ENCODE assay signal across 13 cellular contexts in genomic region chr12:95788637-95789036, GRCh38. TPM values are rescaled to one million over a fixed set of nuclear protein-coding genes. Genes with fewer than 3 reads are reported as not detected.
DNase-seq lines count a peak whose midpoint lies in the region; ATAC-seq and TF ChIP-seq lines count a peak whose summit lies in the region.
"Had no signal": no experiment of that assay in that cellular context is flagged by ENCODE, and none has a peak within 500 bp of the region (broad histone marks: within the 10 kb centered on the region; RNA-seq: fewer than 3 reads in every experiment).

No MANE protein-coding gene starts in this region.

- peaks cover 2% of the 10 kb centered on the region for H4K20me1 ChIP-seq in H9 (ENCODE audit: control insufficient read depth, insufficient read depth, insufficient read length)

- H3K9me3 ChIP-seq in CD4-positive, alpha-beta T cell (ENCODE audit: control insufficient read depth, low read length) = no peaks in the 10 kb centered on the region
- no peaks in the 10 kb centered on the region for H3K9me3 ChIP-seq in H9 (ENCODE audit: control insufficient read depth, low read depth, low read length)

- ATAC-seq in CD4-positive, alpha-beta T cell (ENCODE audit: poor library complexity) = no peak
- no peak for ATAC-seq in naive thymus-derived CD8-positive, alpha-beta T cell
- no peak for ATAC-seq in HG03139 (IDR thresholded peaks at IDR 0.05; ENCODE audit: unreplicated experiment)

- POLR2A ChIA-PET in CD4-positive, alpha-beta T cell (lab: Charles Lee) = no interaction called here
- POLR2A ChIA-PET in naive thymus-derived CD8-positive, alpha-beta T cell (lab: Charles Lee) = no interaction called here

- H2AFZ ChIP-seq in H9 (ENCODE audit: low read length) = no peak overlapping the region

- H3K4me3 ChIP-seq in dorsolateral prefrontal cortex = peak overlapping the region in 52 of 59 donors; percentile 54 to 88 (median 77)

- no CpG with 5 or more reads among the region's 1 CpG for WGBS in H9 (ENCODE audit: extremely low coverage, insufficient read length, low lambda C conversion rate)

- no peak overlapping the region for H2BK15ac ChIP-seq in H9 (ENCODE audit: low read depth, low read length)

- no peak overlapping the region for H3K4me2 ChIP-seq in H9 (ENCODE audit: insufficient read depth, insufficient read length, low read length)

- H3T11ph ChIP-seq in H9 (ENCODE audit: low read length) = no peak overlapping the region

- H3K79me1 ChIP-seq in H9 (ENCODE audit: insufficient read depth, low read depth, low read length, poor library complexity, severe bottlenecking) = no peaks in the 10 kb centered on the region

- no peaks in the 10 kb centered on the region for H3K4me1 ChIP-seq in H9 (ENCODE audit: insufficient read depth, low read length)

- H3K9me3 Mint-ChIP-seq in CD4-positive, alpha-beta T cell = no peaks in the 10 kb centered on the region
- H3K9me3 Mint-ChIP-seq in naive thymus-derived CD8-positive, alpha-beta T cell = no peaks in the 10 kb centered on the region
- no peaks in the 10 kb centered on the region for H3K9me3 Mint-ChIP-seq in H9
- H3K9me3 Mint-ChIP-seq: T-helper 2 cell treated with Interferon-gamma antibody and Interleukin-4, amounts not matched to agents 5 μg/mL and 100 μg/mL, for 36 hours had no signal

- no peak overlapping the region for H2BK120ac ChIP-seq in H9 (ENCODE audit: low read depth, low read length, poor library complexity, severe bottlenecking)

- intact Hi-C loops in CD4-positive, alpha-beta T cell (cut with DNase I, micrococcal nuclease) = no loop called here
- intact Hi-C loops in dorsolateral prefrontal cortex (cut with DNase I) = no loop called here

- H3K18ac ChIP-seq in H9 (ENCODE audit: insufficient read length, low read depth, low read length) = no peak overlapping the region

- peaks cover 80% of the 10 kb centered on the region for H3K27me3 Mint-ChIP-seq in CD4-positive, alpha-beta T cell
- H3K27me3 Mint-ChIP-seq in naive thymus-derived CD8-positive, alpha-beta T cell = peaks cover 36 to 81% (median 51%) of the 10 kb centered on the region in 5 donors
- peaks cover 70% of the 10 kb centered on the region for H3K27me3 Mint-ChIP-seq in H9 (ENCODE audit: low read depth)

- no peak overlapping the region for H4K91ac ChIP-seq in H9 (ENCODE audit: insufficient read length, low read depth, low read length)

- no peak overlapping the region for H4K5ac ChIP-seq in H9 (ENCODE audit: insufficient read length, low read depth, low read length)

- H3K4me1 Mint-ChIP-seq in CD4-positive, alpha-beta T cell (ENCODE audit: low read depth) = peaks cover 8% of the 10 kb centered on the region
- peaks cover 4 to 18% (median 17%) of the 10 kb centered on the region in 4 donors for H3K4me1 Mint-ChIP-seq in naive thymus-derived CD8-positive, alpha-beta T cell
- H3K4me1 Mint-ChIP-seq in H9 = peaks cover 13 to 15% of the 10 kb centered on the region in 2 experiments

- no peak for TF ChIP-seq CTCF in CD4-positive, alpha-beta T cell (IDR thresholded peaks at IDR 0.05)
- TF ChIP-seq CTCF in dorsolateral prefrontal cortex (IDR thresholded peaks at IDR 0.05 in 54 of 56, conservative IDR thresholded peaks at IDR 0.05 in 2 of 56; ENCODE audit: low read depth in 1 of 56, partially characterized antibody in 56 of 56) = no peak
- no peak for TF ChIP-seq CTCF in H9 (conservative IDR thresholded peaks at IDR 0.05)

- no peak overlapping the region for H2BK20ac ChIP-seq in H9 (ENCODE audit: low read depth, low read length, poor library complexity, severe bottlenecking)

- no peak overlapping the region for H3K27ac Mint-ChIP-seq in CD4-positive, alpha-beta T cell
- no peak overlapping the region for H3K27ac Mint-ChIP-seq in naive thymus-derived CD8-positive, alpha-beta T cell
- H3K27ac Mint-ChIP-seq in H9 = no peak overlapping the region
- H3K27ac Mint-ChIP-seq: T-helper 2 cell treated with Interferon-gamma antibody and Interleukin-4, amounts not matched to agents 5 μg/mL and 100 μg/mL, for 36 hours had no signal

- no peak overlapping the region for H3K27ac ChIP-seq in CD4-positive, alpha-beta T cell (ENCODE audit: low read depth, low read length)
- peak overlapping the region in 8 of 59 donors; percentile 43 to 87 (median 78) for H3K27ac ChIP-seq in dorsolateral prefrontal cortex
- no peak overlapping the region for H3K27ac ChIP-seq in H9 (ENCODE audit: insufficient read length, low read depth, low read length)

- H3K4me3 Mint-ChIP-seq in CD4-positive, alpha-beta T cell = peak overlapping the region; percentile 77
- peak overlapping the region in 9 of 10 donors; percentile 50 to 91 (median 76) for H3K4me3 Mint-ChIP-seq in naive thymus-derived CD8-positive, alpha-beta T cell
- peak overlapping the region in 1 of 2 experiments; percentile 88; a peak in 2 of 5 replicates for H3K4me3 Mint-ChIP-seq in H9
- H3K4me3 Mint-ChIP-seq: T-helper 2 cell treated with Interferon-gamma antibody and Interleukin-4, amounts not matched to agents 5 μg/mL and 100 μg/mL, for 36 hours had no signal

- no peak for DNase-seq in CD4-positive, alpha-beta T cell
- DNase-seq in LoVo (ENCODE audit: low spot score) (peak; percentile 56), dorsolateral prefrontal cortex (no peak), H9 (no peak), NCI-H146 (lab: John Stamatoyannopoulos, UW) (no peak), NCI-H146 treated with DMSO at 0.1 percent for 48 hours (lab: John Stamatoyannopoulos, UW; ENCODE audit: unreplicated experiment) (no peak)
- no peak for DNase-seq in naive thymus-derived CD8-positive, alpha-beta T cell
- DNase-seq: GF-D8; left ventricle myocardium superior; NCI-H2081 treated with DMSO at 0.1 percent for 48 hours; stimulated activated CD4-positive, alpha-beta T cell treated with anti-CD3 and anti-CD28 coated beads, Interleukin-2, amount 100 ng/mL, for 48 hours had no signal

- H3K56ac ChIP-seq in H9 (ENCODE audit: insufficient read length, low read depth, low read length) = no peak overlapping the region

- H3K23ac ChIP-seq in H9 (ENCODE audit: insufficient read length, low read depth, low read length) = no peak overlapping the region

- H2BK12ac ChIP-seq in H9 (ENCODE audit: insufficient read length, low read depth, low read length) = no peak overlapping the region

- H3K9ac ChIP-seq in H9 (ENCODE audit: extremely low read depth, insufficient read length, low read length) = no peak overlapping the region

- peaks cover 18% of the 10 kb centered on the region for H3K23me2 ChIP-seq in H9 (ENCODE audit: insufficient read length, low read depth, low read length, poor library complexity, severe bottlenecking)

- H3K36me3 Mint-ChIP-seq in CD4-positive, alpha-beta T cell (ENCODE audit: low read depth) = no peaks in the 10 kb centered on the region
- peaks cover 0 to 3% (median 0%) of the 10 kb centered on the region in 3 donors for H3K36me3 Mint-ChIP-seq in naive thymus-derived CD8-positive, alpha-beta T cell
- no peaks in the 10 kb centered on the region for H3K36me3 Mint-ChIP-seq in H9 (ENCODE audit: insufficient read depth in 1 of 3, low read depth in 3 of 3)

- H3K4ac ChIP-seq in H9 (ENCODE audit: low read depth, low read length) = no peak overlapping the region

- H3K14ac ChIP-seq in H9 (ENCODE audit: insufficient read depth, low read length) = no peak overlapping the region

- H3K27me3 ChIP-seq in CD4-positive, alpha-beta T cell (ENCODE audit: control insufficient read depth, insufficient read depth, low read length) = peaks cover 60% of the 10 kb centered on the region
- H3K27me3 ChIP-seq in dorsolateral prefrontal cortex (peaks cover 0 to 6% (median 0%) of the 10 kb centered on the region in 45 donors), H9 (ENCODE audit: insufficient read depth, low read length) (peaks cover 26% of the 10 kb centered on the region; the same call in 1 of the 2 replicates)

- H3K79me2 ChIP-seq in H9 (ENCODE audit: insufficient read depth, low read length) = no peaks in the 10 kb centered on the region

- no peak overlapping the region for H2BK5ac ChIP-seq in H9 (ENCODE audit: insufficient read length, low read length)

- CTCF ChIA-PET in CD4-positive, alpha-beta T cell (lab: Charles Lee) = no interaction called here

- H2AK5ac ChIP-seq in H9 (ENCODE audit: insufficient read length, low read length) = no peak overlapping the region

- H4K8ac ChIP-seq in H9 (replicated peaks; ENCODE audit: insufficient read length, low read depth, low read length) = no peak overlapping the region

RNA-seq across cellular contexts. Expression of gene NTN4, which starts 1.9 kb away (rescaled TPM):
- under 1 TPM; 0.47 to 0.71 TPM for total RNA-seq in CD4-positive, alpha-beta T cell
- total RNA-seq in dorsolateral prefrontal cortex (10 to 100 TPM; 11.0 to 45.8 (median 25.1) TPM), H9 (2021) (0.13 and 0.17 TPM in 2 replicates)
- not detected for total RNA-seq in naive thymus-derived CD8-positive, alpha-beta T cell
- not detected for polyA plus RNA-seq in naive thymus-derived CD8-positive, alpha-beta T cell

Comparison
In these comparisons a context has a peak if more than half of its experiments do, and no peak if none do; other contexts are left out.
1. RNA of gene NTN4, which starts 1.9 kb away (total RNA-seq): 11.0 to 45.8 TPM in dorsolateral prefrontal cortex; 0.47 to 0.71 TPM in CD4-positive, alpha-beta T cell, 0.13 to 0.17 TPM in H9 and not detected in naive thymus-derived CD8-positive, alpha-beta T cell; every median in the first group is over 4 times any median in the second.